ENCODE assay signal across 24 cellular contexts in the genomic region with DNA sequence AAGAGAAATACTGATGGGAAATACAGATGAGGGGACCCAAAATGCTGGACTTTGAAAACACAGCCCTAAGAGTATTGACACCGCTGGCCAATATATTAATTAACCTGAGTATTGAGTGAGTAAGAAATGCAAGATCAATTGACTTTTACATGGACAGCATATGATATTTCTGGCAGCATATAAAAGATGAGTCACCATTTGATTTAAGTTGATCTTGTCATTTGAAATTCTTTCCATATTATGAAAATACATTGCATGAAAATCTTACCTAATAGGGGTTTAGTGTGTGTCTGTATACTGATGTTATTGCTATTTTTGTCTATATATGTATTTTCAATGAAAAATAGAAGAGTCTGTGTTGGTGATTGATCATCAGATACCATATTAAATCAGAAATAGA.
"Had no signal": no experiment of that assay in that cellular context is flagged by ENCODE, and none has a peak within 500 bp of the region (broad histone marks: within the 10 kb centered on the region; RNA-seq: fewer than 3 reads in every experiment).

No MANE protein-coding gene starts in this region.

- ATAC-seq: left ventricle myocardium superior; lower lobe of right lung; natural killer cell; psoas muscle; right cardiac atrium; stimulated activated effector memory CD8-positive, alpha-beta T cell treated with anti-CD3 and anti-CD28 coated beads, Interleukin-12 subunit alpha, Interleukin-12 subunit beta, amount 100 ng/mL, for 72 hours had no signal

- H3K4me3 Mint-ChIP-seq: immature natural killer cell; memory B cell; natural killer cell; stimulated activated effector memory CD8-positive, alpha-beta T cell treated with anti-CD3 and anti-CD28 coated beads, Interleukin-12 subunit alpha, Interleukin-12 subunit beta, amount 100 ng/mL, for 72 hours had no signal

- DNase-seq: colonic mucosa; effector memory CD4-positive, alpha-beta T cell; erythroblast; esophagus squamous epithelium; foreskin melanocyte; hypothalamus; immature natural killer cell; left ventricle myocardium superior; lower lobe of right lung; natural killer cell; occipital lobe; ovary; posterior cingulate gyrus; psoas muscle; right cardiac atrium; sigmoid colon; stimulated activated CD4-positive, alpha-beta T cell treated with anti-CD3 and anti-CD28 coated beads, Interleukin-2, amount 100 ng/mL, for 24 hours; stimulated activated CD4-positive, alpha-beta T cell treated with anti-CD3 and anti-CD28 coated beads, Interleukin-4, amount 100 ng/mL, for 24 hours; stimulated activated naive CD4-positive, alpha-beta T cell treated with Interleukin-2 at 50 U/mL for 16 hours; stomach; thyroid gland had no signal

- H3K27ac ChIP-seq: colonic mucosa, esophagus squamous epithelium, lower lobe of right lung, ovary, psoas muscle, sigmoid colon, stomach, thyroid gland, vagina had no signal

- H3K4me3 ChIP-seq: colonic mucosa, esophagus squamous epithelium, lower lobe of right lung, ovary, psoas muscle, sigmoid colon, stomach, thyroid gland, vagina had no signal

- H3K4me1 Mint-ChIP-seq: immature natural killer cell; memory B cell; natural killer cell; stimulated activated effector memory CD8-positive, alpha-beta T cell treated with anti-CD3 and anti-CD28 coated beads, Interleukin-12 subunit alpha, Interleukin-12 subunit beta, amount 100 ng/mL, for 72 hours had no signal

- H3K27ac Mint-ChIP-seq: immature natural killer cell; memory B cell; natural killer cell; stimulated activated effector memory CD8-positive, alpha-beta T cell treated with anti-CD3 and anti-CD28 coated beads, Interleukin-12 subunit alpha, Interleukin-12 subunit beta, amount 100 ng/mL, for 72 hours had no signal

- H3K27me3 Mint-ChIP-seq: memory B cell had no signal

- H3K36me3 ChIP-seq: colonic mucosa, esophagus squamous epithelium, lower lobe of right lung, ovary, sigmoid colon, stomach, thyroid gland, vagina had no signal

- H3K27me3 ChIP-seq: colonic mucosa, esophagus squamous epithelium, ovary, sigmoid colon, stomach, thyroid gland, vagina had no signal

- H3K36me3 Mint-ChIP-seq: immature natural killer cell; memory B cell; natural killer cell; stimulated activated effector memory CD8-positive, alpha-beta T cell treated with anti-CD3 and anti-CD28 coated beads, Interleukin-12 subunit alpha, Interleukin-12 subunit beta, amount 100 ng/mL, for 72 hours had no signal

- H3K4me1 ChIP-seq: colonic mucosa, esophagus squamous epithelium, lower lobe of right lung, psoas muscle, sigmoid colon, stomach, thyroid gland, vagina had no signal

- H3K9me3 ChIP-seq: colonic mucosa, esophagus squamous epithelium, lower lobe of right lung, ovary, psoas muscle, sigmoid colon, stomach, thyroid gland, vagina had no signal
